In the genomic region with DNA sequence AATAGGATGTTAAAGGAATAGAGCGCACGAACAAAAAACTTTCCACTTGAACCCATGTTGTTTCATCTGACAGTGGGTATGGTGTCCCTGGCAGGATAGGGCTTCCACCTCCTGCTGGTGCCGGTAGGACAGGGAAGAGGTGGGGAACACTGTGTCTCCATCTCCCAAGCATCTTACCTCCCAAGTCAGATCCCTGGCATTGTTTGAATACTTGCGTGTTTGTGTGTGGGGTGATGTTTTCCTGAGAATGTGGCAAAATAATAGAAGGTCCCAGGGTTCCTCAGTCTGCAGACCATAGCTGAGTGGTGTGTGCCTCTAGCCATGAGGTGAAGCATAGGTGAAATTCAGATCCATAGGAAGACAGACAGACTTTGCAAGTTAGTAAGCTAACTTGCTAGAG, we compare ENCODE assay signal across 22 cellular contexts.
DNase-seq lines count a peak whose midpoint lies in the region; ATAC-seq and TF ChIP-seq lines count a peak whose summit lies in the region.
"Had no signal": no experiment of that assay in that cellular context is flagged by ENCODE, and none has a peak within 500 bp of the region (broad histone marks: within the 10 kb centered on the region; RNA-seq: fewer than 3 reads in every experiment).

No MANE protein-coding gene starts in this region.

- H3K4me1 ChIP-seq in H9 (ENCODE audit: insufficient read depth, low read length) (peaks cover 14% of the 10 kb centered on the region; the same call in 1 of the 2 replicates), mesendoderm (ENCODE audit: control insufficient read depth, low read depth, low read length) (peaks cover 24% of the 10 kb centered on the region)
- H3K4me1 ChIP-seq: SJSA1 had no signal

- H3K79me2 ChIP-seq in H9 (ENCODE audit: insufficient read depth, low read length) (peaks cover 44% of the 10 kb centered on the region; the same call in 1 of the 2 replicates), mesendoderm (ENCODE audit: control insufficient read depth, insufficient read depth, low read length) (peaks cover 71% of the 10 kb centered on the region)

- no peaks in the 10 kb centered on the region for H3K23me2 ChIP-seq in H9 (ENCODE audit: insufficient read length, low read depth, low read length, poor library complexity, severe bottlenecking)

- no peak overlapping the region for H2BK20ac ChIP-seq in H9 (ENCODE audit: low read depth, low read length, poor library complexity, severe bottlenecking)

- WGBS in H9 (ENCODE audit: extremely low coverage, insufficient read length, low lambda C conversion rate): no CpG with 5 or more reads among the region's 4 CpGs
- 100% methylated on average over 1 of the region's 4 CpGs for WGBS in mesendoderm (ENCODE audit: extremely low coverage, insufficient coverage, low lambda C conversion rate)

- H3K9ac ChIP-seq in H9 (ENCODE audit: extremely low read depth, insufficient read length, low read length) (no peak overlapping the region), mesendoderm (ENCODE audit: low read length) (no peak overlapping the region)
- H3K9ac ChIP-seq: GM23248 had no signal

- H2AK5ac ChIP-seq in H9 (ENCODE audit: insufficient read length, low read length) (no peak overlapping the region), mesendoderm (ENCODE audit: low read length) (no peak overlapping the region)

- TF ChIP-seq CTCF in H9 (conservative IDR thresholded peaks at IDR 0.05) (no peak), choroid plexus epithelial cell (conservative IDR thresholded peaks at IDR 0.05; ENCODE audit: low read depth, low read length) (no peak)

- H3K56ac ChIP-seq in H9 (ENCODE audit: insufficient read length, low read depth, low read length) (no peak overlapping the region), mesendoderm (ENCODE audit: low read length) (no peak overlapping the region)

- no peak overlapping the region for H2BK5ac ChIP-seq in H9 (ENCODE audit: insufficient read length, low read length)
- H2BK5ac ChIP-seq in mesendoderm (ENCODE audit: low read length): no peak overlapping the region

- H3K4me3 ChIP-seq in choroid plexus epithelial cell (ENCODE audit: low read depth, low read length) (no peak overlapping the region), mesendoderm (ENCODE audit: low read length) (no peak overlapping the region)
- H3K4me3 ChIP-seq: GM23248, SJSA1 had no signal

- no peak overlapping the region for H4K91ac ChIP-seq in H9 (ENCODE audit: insufficient read length, low read depth, low read length)

- H2BK15ac ChIP-seq in H9 (ENCODE audit: low read depth, low read length) (no peak overlapping the region), mesendoderm (replicated peaks; ENCODE audit: low read depth) (no peak overlapping the region)

- H3K36me3 Mint-ChIP-seq in H9 (ENCODE audit: insufficient read depth in 1 of 3, low read depth in 3 of 3): no peaks in the 10 kb centered on the region; a peak in 2 of 7 replicates
- H3K36me3 Mint-ChIP-seq in activated T-cell treated with anti-CD3 and anti-CD28 coated beads, Interleukin-2, amount 50 U/mL, for 4 hours (ENCODE audit: insufficient read depth): no peaks in the 10 kb centered on the region
- H3K36me3 Mint-ChIP-seq: CD8-positive, alpha-beta memory T cell had no signal

- H3K27me3 ChIP-seq in H9 (ENCODE audit: insufficient read depth, low read length) (no peaks in the 10 kb centered on the region), mesendoderm (ENCODE audit: insufficient read depth, low read length, poor library complexity) (no peaks in the 10 kb centered on the region)
- H3K27me3 ChIP-seq: SJSA1 had no signal

- H2BK120ac ChIP-seq in H9 (ENCODE audit: low read depth, low read length, poor library complexity, severe bottlenecking) (no peak overlapping the region), mesendoderm (ENCODE audit: low read depth, low read length) (no peak overlapping the region)

- H3K4ac ChIP-seq in H9 (ENCODE audit: low read depth, low read length): no peak overlapping the region
- no peak overlapping the region for H3K4ac ChIP-seq in mesendoderm (ENCODE audit: low read depth, low read length)

- H2AFZ ChIP-seq in H9 (ENCODE audit: low read length): no peak overlapping the region
- H2AFZ ChIP-seq: GM23248 had no signal

- H3T11ph ChIP-seq in H9 (ENCODE audit: low read length): no peak overlapping the region

- H4K5ac ChIP-seq in H9 (ENCODE audit: insufficient read length, low read depth, low read length): no peak overlapping the region
- H4K5ac ChIP-seq in mesendoderm (ENCODE audit: low read length): no peak overlapping the region

- H3K4me3 Mint-ChIP-seq in H9: no peak overlapping the region
- H3K4me3 Mint-ChIP-seq in activated T-cell treated with anti-CD3 and anti-CD28 coated beads, Interleukin-2, amount 50 U/mL, for 4 hours: no peak overlapping the region
- H3K4me3 Mint-ChIP-seq: CD8-positive, alpha-beta memory T cell had no signal

- DNase-seq in H9 (no peak), choroid plexus epithelial cell (ENCODE audit: low read depth) (peak; percentile 23), mesendoderm (peak; percentile 86), cerebellar nuclear complex (lab: John Stamatoyannopoulos, UW) (no peak)
- no peak for DNase-seq in activated T-cell treated with anti-CD3 and anti-CD28 coated beads, Interleukin-2, amount 50 U/mL, for 4 hours
- no peak for DNase-seq in activated CD4-positive, CD25-positive, alpha-beta regulatory T cell treated with anti-CD3 and anti-CD28 coated beads, Interleukin-2, amount 50 U/mL, for 72 hours
- DNase-seq: AML-193; C1 segment of cervical spinal cord; Calu3; CD8-positive, alpha-beta memory T cell; DMS153; GM23248; Kasumi-1; NCI-H1417; NCI-H1694 treated with DMSO at 0.1 percent for 48 hours; NCI-H2081 treated with DMSO at 0.1 percent for 48 hours; NCI-H2171 treated with DMSO at 0.1 percent for 48 hours; NCI-H446; NCI-H526 had no signal

- peaks cover 2% of the 10 kb centered on the region for H4K20me1 ChIP-seq in H9 (ENCODE audit: control insufficient read depth, insufficient read depth, insufficient read length)

- H3K23ac ChIP-seq in H9 (ENCODE audit: insufficient read length, low read depth, low read length) (no peak overlapping the region), mesendoderm (ENCODE audit: low read length) (no peak overlapping the region)

- H4K8ac ChIP-seq in H9 (replicated peaks; ENCODE audit: insufficient read length, low read depth, low read length) (no peak overlapping the region), mesendoderm (ENCODE audit: low read depth, low read length) (no peak overlapping the region)

- no peaks in the 10 kb centered on the region for H3K9me3 ChIP-seq in H9 (ENCODE audit: control insufficient read depth, low read depth, low read length)
- H3K9me3 ChIP-seq: SJSA1 had no signal

- no peaks in the 10 kb centered on the region for H3K9me3 Mint-ChIP-seq in H9
- H3K9me3 Mint-ChIP-seq in activated T-cell treated with anti-CD3 and anti-CD28 coated beads, Interleukin-2, amount 50 U/mL, for 4 hours: no peaks in the 10 kb centered on the region
- H3K9me3 Mint-ChIP-seq: CD8-positive, alpha-beta memory T cell had no signal

- H3K4me2 ChIP-seq in H9 (ENCODE audit: insufficient read depth, insufficient read length, low read length) (no peak overlapping the region), mesendoderm (ENCODE audit: low read length) (no peak overlapping the region)

- H3K14ac ChIP-seq in H9 (ENCODE audit: insufficient read depth, low read length): no peak overlapping the region

- no peaks in the 10 kb centered on the region for H3K27me3 Mint-ChIP-seq in H9 (ENCODE audit: low read depth)
- H3K27me3 Mint-ChIP-seq in activated T-cell treated with anti-CD3 and anti-CD28 coated beads, Interleukin-2, amount 50 U/mL, for 4 hours (ENCODE audit: low read depth): peaks cover 6% of the 10 kb centered on the region

- peaks cover 8% of the 10 kb centered on the region for H3K79me1 ChIP-seq in H9 (ENCODE audit: insufficient read depth, low read depth, low read length, poor library complexity, severe bottlenecking)
- H3K79me1 ChIP-seq in mesendoderm (ENCODE audit: low read length): peaks cover 19% of the 10 kb centered on the region

- H2BK12ac ChIP-seq in H9 (ENCODE audit: insufficient read length, low read depth, low read length): no peak overlapping the region

- no peak for ATAC-seq in HG02981 (IDR thresholded peaks at IDR 0.05; ENCODE audit: unreplicated experiment)
- ATAC-seq in activated T-cell treated with anti-CD3 and anti-CD28 coated beads, Interleukin-2, amount 50 U/mL, for 4 hours: no peak
- ATAC-seq: Right ventricle myocardium inferior had no signal

- H3K4me1 Mint-ChIP-seq in H9: peaks cover 76 to 77% of the 10 kb centered on the region in 2 experiments
- H3K4me1 Mint-ChIP-seq in activated T-cell treated with anti-CD3 and anti-CD28 coated beads, Interleukin-2, amount 50 U/mL, for 4 hours (ENCODE audit: low read depth): peaks cover 35% of the 10 kb centered on the region
- H3K4me1 Mint-ChIP-seq: CD8-positive, alpha-beta memory T cell had no signal

- H3K27ac ChIP-seq in H9 (ENCODE audit: insufficient read length, low read depth, low read length): peak overlapping the region; percentile 8
- no peak overlapping the region for H3K27ac ChIP-seq in mesendoderm (ENCODE audit: low read depth, low read length)
- H3K27ac ChIP-seq: GM23248, SJSA1 had no signal

- no peaks in the 10 kb centered on the region for H3K36me3 ChIP-seq in mesendoderm (ENCODE audit: control insufficient read depth, insufficient read depth, low read length)
- H3K36me3 ChIP-seq: SJSA1 had no signal

- H3K27ac Mint-ChIP-seq in H9: peak overlapping the region; percentile 27 to 91 (median 65); a peak in 4 of 7 replicates

- H3K18ac ChIP-seq in H9 (ENCODE audit: insufficient read length, low read depth, low read length) (no peak overlapping the region), mesendoderm (ENCODE audit: low read length) (no peak overlapping the region)

Comparison
In these comparisons a context has a peak if more than half of its experiments do, and no peak if none do; other contexts are left out.
1. DNase-seq: peak in choroid plexus epithelial cell (single experiment) and mesendoderm (single experiment); none in H9 (single experiment), activated T-cell treated with anti-CD3 and anti-CD28 coated beads, Interleukin-2, amount 50 U/mL, for 4 hours (single experiment), activated CD4-positive, CD25-positive, alpha-beta regulatory T cell treated with anti-CD3 and anti-CD28 coated beads, Interleukin-2, amount 50 U/mL, for 72 hours (single experiment) and cerebellar nuclear complex (0 of 2).